Comparison of ENCODE assay signal across 8 cellular contexts in the genomic region with DNA sequence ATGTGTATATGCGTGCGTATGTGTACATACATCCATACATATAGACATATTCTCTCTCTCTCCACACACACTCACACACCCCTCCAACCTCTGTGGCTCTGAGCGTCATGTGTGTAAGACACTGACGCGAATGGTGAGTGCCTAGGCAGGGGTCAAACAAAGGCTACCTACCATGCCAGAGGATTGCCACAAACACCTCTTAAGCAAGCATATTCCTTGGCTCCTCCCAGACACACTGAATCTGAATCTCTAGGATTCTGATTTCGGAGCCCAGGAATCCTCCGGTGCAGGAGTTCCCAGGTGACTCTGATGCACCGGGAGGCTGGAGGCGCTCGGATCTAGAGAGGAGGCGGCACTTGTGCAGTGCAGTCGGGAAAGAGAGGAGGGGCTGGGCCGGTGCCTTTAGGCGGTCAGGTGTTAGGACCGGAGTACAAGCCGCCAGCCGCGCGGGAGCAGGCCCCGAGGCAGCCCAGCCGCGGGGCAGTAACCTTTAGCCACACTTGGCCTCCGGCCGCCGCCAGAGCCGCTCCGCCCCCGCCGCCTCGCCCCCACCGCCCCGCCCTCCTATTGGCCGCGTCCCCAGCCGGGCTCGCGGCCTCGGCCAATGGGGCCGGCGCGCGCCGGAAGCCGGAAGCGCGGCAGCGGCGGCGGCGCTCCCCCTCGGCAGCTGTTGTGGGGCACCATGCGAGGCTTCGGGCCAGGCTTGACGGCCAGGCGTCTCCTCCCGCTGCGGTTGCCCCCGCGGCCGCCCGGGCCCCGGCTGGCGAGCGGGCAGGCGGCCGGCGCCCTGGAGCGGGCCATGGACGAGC. TPM values are rescaled to one million over a fixed set of nuclear protein-coding genes. Genes with fewer than 3 reads are reported as not detected.
DNase-seq lines count a peak whose midpoint lies in the region; ATAC-seq lines count a peak whose summit lies in the region.

Gene MLYCD (plus strand): TSS at position 653 of the 809 bp plus-strand sequence. CDS start 30 bp downstream, at position 683.

- DNase-seq in DMS53 (lab: John Stamatoyannopoulos, UW): peak; percentile 90
- peak; percentile 65 for DNase-seq in SHP77 treated with DMSO at 0.1 percent for 48 hours (lab: John Stamatoyannopoulos, UW)
- DNase-seq in activated naive CD4-positive, alpha-beta T cell (lab: John Stamatoyannopoulos, UW): peak; percentile 19 to 71 (median 40)
- DNase-seq in foreskin melanocyte: peak; percentile 42
- peak; percentile 68 for DNase-seq in neuronal stem cell (ENCODE audit: low spot score)

- H2AK5ac ChIP-seq in neuronal stem cell (ENCODE audit: low read depth, low read length): no peak within 1 kb of the TSS

- H3K4me1 ChIP-seq in HUES6 (ENCODE audit: control insufficient read depth, insufficient read depth, low read length) (peaks cover 12% of the 10 kb centered on the region), neuronal stem cell (ENCODE audit: control insufficient read depth in 2 of 2, insufficient read depth in 1 of 2, low read depth in 1 of 2, low read length in 2 of 2) (peaks cover 7 to 15% of the 10 kb centered on the region in 2 donors), subcutaneous abdominal adipose tissue (ENCODE audit: control insufficient read depth in 5 of 5, insufficient read depth in 5 of 5, low read length in 5 of 5) (peaks cover 2 to 39% (median 34%) of the 10 kb centered on the region in 5 donors)

- ATAC-seq in GM21423 (IDR thresholded peaks at IDR 0.05; ENCODE audit: unreplicated experiment): peak; percentile 88

- no CpG with 5 or more reads among the region's 69 CpGs for WGBS in neuronal stem cell (ENCODE audit: extremely low coverage in 2 of 2, insufficient read length in 2 of 2, insufficient replicate concordance in 1 of 2), 2 donors

- peak within 1 kb of the TSS; percentile 92 for H2AFZ ChIP-seq in neuronal stem cell (ENCODE audit: low read length)

- H3K18ac ChIP-seq in neuronal stem cell (ENCODE audit: low read length): peak within 1 kb of the TSS; percentile 74

- H3K9ac ChIP-seq in HUES6 (ENCODE audit: low read length) (peak within 1 kb of the TSS; percentile 83), neuronal stem cell (ENCODE audit: low read depth, low read length, poor library complexity) (peak within 1 kb of the TSS; percentile 92), subcutaneous abdominal adipose tissue (ENCODE audit: low read length in 5 of 5) (peak within 1 kb of the TSS; percentile 77 to 84 (median 82))

- H2BK12ac ChIP-seq in neuronal stem cell (ENCODE audit: low read length): no peak within 1 kb of the TSS

- H3K36me3 ChIP-seq in HUES6 (ENCODE audit: control insufficient read depth, insufficient read depth, low read length) (no peaks in the 10 kb centered on the region; the same call in 1 of the 2 replicates), neuronal stem cell (replicated peaks in 1 of 2; ENCODE audit: control insufficient read depth in 2 of 2, insufficient read depth in 2 of 2, low read length in 2 of 2) (peaks cover 0 to 4% of the 10 kb centered on the region in 2 donors), subcutaneous abdominal adipose tissue (ENCODE audit: control insufficient read depth in 5 of 5, insufficient read depth in 5 of 5, low read length in 5 of 5) (no peaks in the 10 kb centered on the region)

- H3K4me2 ChIP-seq in neuronal stem cell (ENCODE audit: insufficient read depth, low read length, poor library complexity, severe bottlenecking): peak within 1 kb of the TSS; percentile 73

- H3K4me3 ChIP-seq in HUES6 (ENCODE audit: low read depth, low read length) (peak within 1 kb of the TSS; percentile 87), neuronal stem cell (ENCODE audit: low read length in 2 of 2) (peak within 1 kb of the TSS; percentile 84 to 91), subcutaneous abdominal adipose tissue (ENCODE audit: low read depth in 1 of 5, low read length in 5 of 5) (peak within 1 kb of the TSS; percentile 74 to 91 (median 81))

- H3K14ac ChIP-seq in neuronal stem cell (ENCODE audit: low read length): peak within 1 kb of the TSS; percentile 79

- H2BK120ac ChIP-seq in neuronal stem cell (ENCODE audit: low read depth, low read length): no peak within 1 kb of the TSS

- no peak within 1 kb of the TSS for H2BK5ac ChIP-seq in neuronal stem cell (ENCODE audit: low read length)

- H3K27ac ChIP-seq in HUES6 (ENCODE audit: low read depth, low read length) (no peak within 1 kb of the TSS), neuronal stem cell (replicated peaks; ENCODE audit: low read length) (no peak within 1 kb of the TSS), subcutaneous abdominal adipose tissue (ENCODE audit: low read depth, low read length) (peak within 1 kb of the TSS; percentile 79)

- H4K8ac ChIP-seq in neuronal stem cell (ENCODE audit: low read depth, low read length): peak within 1 kb of the TSS; percentile 90

- H3K27me3 ChIP-seq in HUES6 (ENCODE audit: control insufficient read depth, insufficient read depth, low read length) (peaks cover 14% of the 10 kb centered on the region), neuronal stem cell (ENCODE audit: control insufficient read depth in 3 of 3, insufficient read depth in 3 of 3, low read depth in 1 of 3, low read length in 3 of 3) (peaks cover 0 to 5% (median 0%) of the 10 kb centered on the region in 3 experiments), subcutaneous abdominal adipose tissue (ENCODE audit: control insufficient read depth in 5 of 5, insufficient read depth in 4 of 5, low read length in 5 of 5) (no peaks in the 10 kb centered on the region)

- H3K9me3 ChIP-seq in HUES6 (ENCODE audit: control insufficient read depth, insufficient read depth, low read depth, low read length) (no peaks in the 10 kb centered on the region), neuronal stem cell (replicated peaks in 1 of 2; ENCODE audit: control insufficient read depth in 2 of 2, insufficient read depth in 1 of 2, low read depth in 1 of 2, low read length in 2 of 2) (no peaks in the 10 kb centered on the region), subcutaneous abdominal adipose tissue (ENCODE audit: control insufficient read depth in 5 of 5, low read length in 5 of 5) (no peaks in the 10 kb centered on the region)

- H4K91ac ChIP-seq in neuronal stem cell (ENCODE audit: low read depth, low read length, poor library complexity): no peak within 1 kb of the TSS

- no peaks in the 10 kb centered on the region for H3K79me1 ChIP-seq in neuronal stem cell (ENCODE audit: low read depth, low read length)

- peak within 1 kb of the TSS; percentile 93 for H3K23ac ChIP-seq in neuronal stem cell (ENCODE audit: low read depth, low read length, poor library complexity)

- H2BK15ac ChIP-seq in neuronal stem cell (ENCODE audit: low read length): no peak within 1 kb of the TSS

- H3K4ac ChIP-seq in neuronal stem cell (ENCODE audit: low read length): no peak within 1 kb of the TSS

RNA-seq across cellular contexts. Expression of gene MLYCD, which starts in this region (rescaled TPM):
- 1.1 TPM for polyA plus RNA-seq in neuronal stem cell (2013, experiment 1 of 2)
- 1.2 TPM for polyA plus RNA-seq in neuronal stem cell (2013, experiment 2 of 2)
